Comparison of ENCODE assay signal across 11 cellular contexts in the genomic region with DNA sequence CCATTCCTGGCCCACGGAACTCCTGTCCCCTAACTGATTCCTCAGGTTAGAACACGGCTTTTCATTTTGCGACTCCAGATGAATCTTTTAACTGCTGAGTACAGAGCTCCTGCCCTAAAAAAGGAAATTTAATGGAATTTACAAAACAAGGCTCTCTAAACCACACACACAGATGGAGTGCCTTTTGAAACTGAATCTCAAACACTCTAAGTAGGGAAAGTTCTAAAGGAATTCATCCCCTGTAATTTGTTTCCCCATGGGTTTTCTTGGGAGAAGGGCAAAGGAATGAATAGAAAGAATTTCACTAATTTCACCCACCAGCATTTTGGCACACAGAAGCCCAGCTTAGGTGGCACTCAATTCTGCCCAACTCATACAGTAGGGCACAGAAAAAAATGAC.
DNase-seq lines count a peak whose midpoint lies in the region; ATAC-seq and TF ChIP-seq lines count a peak whose summit lies in the region.
"Had no signal": no experiment of that assay in that cellular context is flagged by ENCODE, and none has a peak within 500 bp of the region (broad histone marks: within the 10 kb centered on the region; RNA-seq: fewer than 3 reads in every experiment).

No MANE protein-coding gene starts in this region.

- H3K27ac ChIP-seq in duodenal mucosa (ENCODE audit: low read depth, low read length): peak overlapping the region; percentile 7
- peak overlapping the region; percentile 56 for H3K27ac ChIP-seq in neutrophil

- H3K9me2 ChIP-seq in Loucy (replicated peaks; ENCODE audit: low read depth, low read length): no peaks in the 10 kb centered on the region

- no peaks in the 10 kb centered on the region for H3K9me3 Mint-ChIP-seq in stimulated activated naive B cell treated with anti-CD40 and anti-IgM and Interleukin-4, amounts not matched to agents 10 μg/mL and 1 μg/mL and 100 μg/mL, for 72 hours

- no peak overlapping the region for H3K4me3 Mint-ChIP-seq in stimulated activated naive B cell treated with anti-CD40 and anti-IgM and Interleukin-4, amounts not matched to agents 10 μg/mL and 1 μg/mL and 100 μg/mL, for 72 hours

- H3K36me3 ChIP-seq in Loucy (ENCODE audit: insufficient read depth, low read length): peaks cover 52% of the 10 kb centered on the region; the same call in 1 of the 2 replicates
- peaks cover 16 to 27% of the 10 kb centered on the region in 2 donors for H3K36me3 ChIP-seq in duodenal mucosa (ENCODE audit: control insufficient read depth in 1 of 2, insufficient read depth in 2 of 2, low read length in 2 of 2)
- H3K36me3 ChIP-seq in neutrophil: peaks cover 3% of the 10 kb centered on the region

- H3K9me3 ChIP-seq in Loucy (ENCODE audit: insufficient read depth, low read depth, low read length) (no peaks in the 10 kb centered on the region), duodenal mucosa (ENCODE audit: control insufficient read depth in 1 of 2, low read length in 2 of 2) (no peaks in the 10 kb centered on the region), neutrophil (no peaks in the 10 kb centered on the region)

- no peak overlapping the region for H3K4me2 ChIP-seq in Loucy (ENCODE audit: low read depth, low read length, poor library complexity, severe bottlenecking)

- DNase-seq in AG08395 (ENCODE audit: low spot score) (peak; percentile 15), activated gamma-delta T cell treated with Interleukin-2 at 50 U/mL for 16 hours (no peak)
- no peak for DNase-seq in stimulated activated naive B cell treated with anti-CD40 and anti-IgM and Interleukin-4, amounts not matched to agents 10 μg/mL and 1 μg/mL and 100 μg/mL, for 72 hours
- DNase-seq: activated CD4-positive, alpha-beta T cell treated with anti-CD3 and anti-CD28 coated beads, Interleukin-2, amount 50 U/mL, for 1 hour; DMS 273 treated with DMSO at 0.1 percent for 48 hours; NCI-H345 had no signal

- TF ChIP-seq CTCF in Loucy (conservative IDR thresholded peaks at IDR 0.05; ENCODE audit: low read length) (no peak), neutrophil (IDR thresholded peaks at IDR 0.05) (no peak)

- H3K36me3 Mint-ChIP-seq in stimulated activated naive B cell treated with anti-CD40 and anti-IgM and Interleukin-4, amounts not matched to agents 10 μg/mL and 1 μg/mL and 100 μg/mL, for 72 hours: peaks cover 10 to 33% of the 10 kb centered on the region in 2 donors

- H2AFZ ChIP-seq in Loucy (ENCODE audit: low read length): no peak overlapping the region

- H3K27me3 Mint-ChIP-seq in stimulated activated naive B cell treated with anti-CD40 and anti-IgM and Interleukin-4, amounts not matched to agents 10 μg/mL and 1 μg/mL and 100 μg/mL, for 72 hours: no peaks in the 10 kb centered on the region

- H3K27me3 ChIP-seq in Loucy (ENCODE audit: insufficient read depth, low read length, poor library complexity, severe bottlenecking): no peaks in the 10 kb centered on the region
- no peaks in the 10 kb centered on the region for H3K27me3 ChIP-seq in duodenal mucosa (ENCODE audit: control insufficient read depth in 1 of 2, insufficient read depth in 2 of 2, low read length in 2 of 2)
- H3K27me3 ChIP-seq in neutrophil: no peaks in the 10 kb centered on the region

- H3K4me3 ChIP-seq in Loucy (ENCODE audit: low read length, poor library complexity, severe bottlenecking) (no peak overlapping the region), duodenal mucosa (ENCODE audit: low read depth in 1 of 2, low read length in 2 of 2) (no peak overlapping the region), neutrophil (ENCODE audit: low read depth in 1 of 2, low read length in 1 of 2) (no peak overlapping the region)

- no peak overlapping the region for H3K27ac Mint-ChIP-seq in stimulated activated naive B cell treated with anti-CD40 and anti-IgM and Interleukin-4, amounts not matched to agents 10 μg/mL and 1 μg/mL and 100 μg/mL, for 72 hours

- no peaks in the 10 kb centered on the region for H3K79me2 ChIP-seq in Loucy (ENCODE audit: insufficient read depth, low read length)

- peaks cover 24 to 58% of the 10 kb centered on the region in 2 donors for H3K4me1 Mint-ChIP-seq in stimulated activated naive B cell treated with anti-CD40 and anti-IgM and Interleukin-4, amounts not matched to agents 10 μg/mL and 1 μg/mL and 100 μg/mL, for 72 hours

- no peak for ATAC-seq in stimulated activated naive B cell treated with anti-CD40 and anti-IgM and Interleukin-4, amounts not matched to agents 10 μg/mL and 1 μg/mL and 100 μg/mL, for 72 hours (replicated peaks)
- no peak for ATAC-seq in HG03095 (IDR thresholded peaks at IDR 0.05; ENCODE audit: unreplicated experiment)
- ATAC-seq in HG03432 (IDR thresholded peaks at IDR 0.05; ENCODE audit: unreplicated experiment): no peak

- H4K20me1 ChIP-seq in Loucy (ENCODE audit: insufficient read depth, low read length, poor library complexity, severe bottlenecking): no peaks in the 10 kb centered on the region

- peaks cover 41% of the 10 kb centered on the region for H3K4me1 ChIP-seq in Loucy (ENCODE audit: insufficient read depth, low read length, poor library complexity, severe bottlenecking)
- H3K4me1 ChIP-seq in duodenal mucosa (ENCODE audit: control insufficient read depth in 1 of 2, insufficient read depth in 2 of 2, low read length in 2 of 2): peaks cover 0 to 10% of the 10 kb centered on the region in 2 donors
- peaks cover 57 to 64% of the 10 kb centered on the region in 2 experiments for H3K4me1 ChIP-seq in neutrophil (ENCODE audit: control insufficient read depth in 1 of 2, insufficient read depth in 1 of 2, low read depth in 1 of 2, low read length in 1 of 2)

- peaks cover 5% of the 10 kb centered on the region for H3F3A ChIP-seq in Loucy (ENCODE audit: low read depth)

- H3K9ac ChIP-seq in Loucy (ENCODE audit: low read depth, low read length, poor library complexity, severe bottlenecking): peak overlapping the region; percentile 45
- no peak overlapping the region for H3K9ac ChIP-seq in duodenal mucosa (ENCODE audit: low read depth in 1 of 2, low read length in 2 of 2)
